8 cellular contexts compared by ENCODE assay signal in genomic region chr12:48852734-48853168, GRCh38. TPM values are rescaled to one million over a fixed set of nuclear protein-coding genes. Genes with fewer than 3 reads are reported as not detected.
DNase-seq lines count a peak whose midpoint lies in the region; ATAC-seq, FAIRE-seq and TF ChIP-seq lines count a peak whose summit lies in the region.

No MANE protein-coding gene starts in this region.

- no peaks in the 10 kb centered on the region for H3K27me3 ChIP-seq in gastroesophageal sphincter
- no peaks in the 10 kb centered on the region for H3K27me3 ChIP-seq in small intestine (ENCODE audit: control insufficient read depth in 2 of 2, insufficient read depth in 2 of 2, low read length in 2 of 2)

- no peaks in the 10 kb centered on the region for H3K27me3 Mint-ChIP-seq in T-helper 2 cell treated with Interferon-gamma antibody and Interleukin-4, amounts not matched to agents 5 μg/mL and 100 μg/mL, for 36 hours (ENCODE audit: low read depth)
- H3K27me3 Mint-ChIP-seq in T-cell = no peaks in the 10 kb centered on the region

- H3K27ac Mint-ChIP-seq in T-helper 2 cell treated with Interferon-gamma antibody and Interleukin-4, amounts not matched to agents 5 μg/mL and 100 μg/mL, for 36 hours = peak overlapping the region; percentile 93
- peak overlapping the region; percentile 98 for H3K27ac Mint-ChIP-seq in T-cell

- FAIRE-seq in small intestine (lab: Jason Lieb, UNC) = no peak

- H3K36me3 Mint-ChIP-seq in T-helper 2 cell treated with Interferon-gamma antibody and Interleukin-4, amounts not matched to agents 5 μg/mL and 100 μg/mL, for 36 hours (ENCODE audit: low read depth) = peaks cover 19% of the 10 kb centered on the region
- H3K36me3 Mint-ChIP-seq in T-cell = peaks cover 12% of the 10 kb centered on the region

- ATAC-seq in T-cell (replicated peaks in 1 of 4) (no peak), gastroesophageal sphincter (peak; percentile 1), HG03378 (IDR thresholded peaks at IDR 0.05; ENCODE audit: unreplicated experiment) (no peak)

- no peak for TF ChIP-seq EP300 in gastroesophageal sphincter (IDR thresholded peaks at IDR 0.05)

- H3K4me3 ChIP-seq in gastroesophageal sphincter (peak overlapping the region; percentile 49 to 91), small intestine (ENCODE audit: low read depth in 1 of 2, low read length in 2 of 2) (peak overlapping the region; percentile 21 to 82)

- DNase-seq in T-helper 2 cell treated with Interferon-gamma antibody and Interleukin-4, amounts not matched to agents 5 μg/mL and 100 μg/mL, for 36 hours (ENCODE audit: low spot score) = no peak
- no peak for DNase-seq in T-helper 2 cell
- peak in 1 of 34 experiments; percentile 11 for DNase-seq in T-cell
- peak; percentile 49 for DNase-seq in small intestine
- no peak for DNase-seq in NCI-H146 treated with DMSO at 0.1 percent for 48 hours (lab: John Stamatoyannopoulos, UW; ENCODE audit: unreplicated experiment)
- DNase-seq in D341Med (ENCODE audit: low spot score) = no peak

- CTCF ChIA-PET in T-cell (lab: Charles Lee) = interaction anchor here (0.6 to 4.2 kb wide), 43 partner anchors 12 to 1259 kb away, joined by 3 to 62 read pairs (median 5); partner anchors contain the start of genes RND1 (in 2 of the 2), ARF3 (in 1 of the 2), FKBP11 (in 1 of the 2) and LMBR1L (in 1 of the 2)

- WGBS in gastroesophageal sphincter (ENCODE audit: low coverage in 1 of 2), 2 donors = 4% methylated on average over 2 to 5 of the region's 5 CpGs
- WGBS in small intestine, 3 donors = 0 to 2% (median 0%) methylated on average over 5 of the region's 5 CpGs

- H3K9me3 ChIP-seq in gastroesophageal sphincter (no peaks in the 10 kb centered on the region), small intestine (ENCODE audit: control insufficient read depth, low read depth) (no peaks in the 10 kb centered on the region)

- H3K4me3 Mint-ChIP-seq in T-helper 2 cell treated with Interferon-gamma antibody and Interleukin-4, amounts not matched to agents 5 μg/mL and 100 μg/mL, for 36 hours = peak overlapping the region; percentile 92
- H3K4me3 Mint-ChIP-seq in T-cell = peak overlapping the region; percentile 91 to 96 (median 94)

- peak overlapping the region; percentile 10 to 92 (median 88) for H3K27ac ChIP-seq in gastroesophageal sphincter
- H3K27ac ChIP-seq in small intestine (ENCODE audit: low read depth in 1 of 2, low read length in 1 of 2) = peak overlapping the region; percentile 71

- H3K4me1 Mint-ChIP-seq in T-helper 2 cell treated with Interferon-gamma antibody and Interleukin-4, amounts not matched to agents 5 μg/mL and 100 μg/mL, for 36 hours (ENCODE audit: low read depth) = peaks cover 29% of the 10 kb centered on the region
- peaks cover 30 to 42% (median 35%) of the 10 kb centered on the region in 3 donors for H3K4me1 Mint-ChIP-seq in T-cell

- POLR2A ChIA-PET in T-cell (lab: Charles Lee) = interaction anchor here (0.7 to 2.3 kb wide), 7 partner anchors 13 to 236 kb away, joined by 3 to 10 read pairs (median 5); partner anchors contain the start of genes ARF3 (in 1 of the 2), FKBP11 (in 1 of the 2), KANSL2 (in 1 of the 2) and RND1 (in 1 of the 2)

- TF ChIP-seq CTCF in gastroesophageal sphincter (IDR thresholded peaks at IDR 0.05) = no peak

- peaks cover 0 to 13% of the 10 kb centered on the region in 2 donors for H3K36me3 ChIP-seq in gastroesophageal sphincter
- H3K36me3 ChIP-seq in small intestine (ENCODE audit: control insufficient read depth in 2 of 2, insufficient read depth in 2 of 2, low read length in 2 of 2) = no peaks in the 10 kb centered on the region

- H3K9me3 Mint-ChIP-seq in T-helper 2 cell treated with Interferon-gamma antibody and Interleukin-4, amounts not matched to agents 5 μg/mL and 100 μg/mL, for 36 hours = no peaks in the 10 kb centered on the region
- no peaks in the 10 kb centered on the region for H3K9me3 Mint-ChIP-seq in T-cell

- H3K4me1 ChIP-seq in gastroesophageal sphincter (peaks cover 0 to 44% (median 14%) of the 10 kb centered on the region in 3 donors), small intestine (ENCODE audit: control insufficient read depth in 2 of 2, insufficient read depth in 1 of 2, low read depth in 1 of 2, low read length in 1 of 2) (peaks cover 0 to 2% of the 10 kb centered on the region in 2 donors)

- TF ChIP-seq POLR2A in gastroesophageal sphincter (IDR thresholded peaks at IDR 0.05) = no peak

RNA-seq across cellular contexts. Expression of gene DDX23, which starts 0.8 kb away (rescaled TPM):
- total RNA-seq in T-cell (100 to 1,000 TPM in 3 of 5 donors, 10 to 100 TPM in 2; 86.8 to 158 (median 144) TPM), gastroesophageal sphincter (10 to 100 TPM; 66.8 to 85.8 (median 73.0) TPM)
- polyA plus RNA-seq in small intestine = 10 to 100 TPM; 53.2 to 59.3 (median 55.0) TPM

RNA-seq across cellular contexts. Expression of gene RND1, which starts 12.9 kb away (rescaled TPM):
- 10 to 100 TPM in 1 of 5 donors, 1 to 10 TPM in 4; 2.6 to 10.5 (median 5.0) TPM for total RNA-seq in T-cell
- total RNA-seq in gastroesophageal sphincter = 1 to 10 TPM in 1 of 4 donors, under 1 TPM in 1, not detected in 2; 0.19 to 1.9 TPM
- polyA plus RNA-seq in small intestine = 1 to 10 TPM; 3.8 to 6.3 (median 4.9) TPM

RNA-seq across cellular contexts. Expression of gene CACNB3, which starts 34.5 kb away (rescaled TPM):
- 10 to 100 TPM in 2 of 5 donors, 1 to 10 TPM in 3; 4.3 to 12.4 (median 8.9) TPM for total RNA-seq in T-cell
- total RNA-seq in gastroesophageal sphincter = 10 to 100 TPM in 3 of 4 donors, 1 to 10 TPM in 1; 9.4 to 39.2 (median 30.1) TPM
- polyA plus RNA-seq in small intestine = 10 to 100 TPM; 11.6 to 12.1 (median 11.9) TPM
